ENCODE assay signal across 1 cellular context in the genomic region with DNA sequence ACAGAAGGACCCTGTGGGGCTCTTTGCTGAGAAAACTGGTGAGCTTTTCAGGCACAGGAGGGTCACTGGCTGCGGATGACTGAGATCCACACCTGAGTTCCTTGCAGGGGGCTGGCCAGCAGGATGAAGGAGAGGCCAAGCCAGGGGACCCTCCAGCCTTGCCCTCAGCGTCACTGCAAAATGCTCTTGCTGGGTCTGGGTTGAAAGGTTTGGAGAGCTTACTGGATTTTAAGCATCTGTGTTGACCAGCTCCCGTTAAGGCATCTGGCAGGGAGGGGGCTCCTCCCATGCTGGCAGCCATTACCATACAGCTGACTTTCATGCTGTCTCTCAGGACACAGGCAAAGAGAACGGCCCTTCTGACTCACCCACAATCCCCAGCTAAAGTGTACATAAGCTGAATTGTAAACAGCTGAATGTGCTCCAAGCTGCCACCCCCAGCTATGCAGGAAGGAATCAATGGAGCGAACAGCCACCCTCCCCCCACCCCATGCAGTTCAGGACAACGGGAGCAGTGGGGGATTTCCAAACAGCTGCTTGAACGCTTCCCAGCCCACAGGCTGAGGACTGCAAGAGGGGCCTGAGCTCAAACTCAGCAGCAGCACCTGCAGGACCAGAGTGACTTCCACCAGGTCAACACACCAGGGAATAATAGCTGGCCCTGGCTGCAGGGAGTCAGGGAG.
TF ChIP-seq lines count a peak whose summit lies in the region.

No MANE protein-coding gene starts in this region.

TF ChIP-seq in HepG2, 621 proteins besides CTCF, POLR2A, EP300 and RAD21 (continued from another document and continues in another):
- TF ChIP-seq, protein P1, sequence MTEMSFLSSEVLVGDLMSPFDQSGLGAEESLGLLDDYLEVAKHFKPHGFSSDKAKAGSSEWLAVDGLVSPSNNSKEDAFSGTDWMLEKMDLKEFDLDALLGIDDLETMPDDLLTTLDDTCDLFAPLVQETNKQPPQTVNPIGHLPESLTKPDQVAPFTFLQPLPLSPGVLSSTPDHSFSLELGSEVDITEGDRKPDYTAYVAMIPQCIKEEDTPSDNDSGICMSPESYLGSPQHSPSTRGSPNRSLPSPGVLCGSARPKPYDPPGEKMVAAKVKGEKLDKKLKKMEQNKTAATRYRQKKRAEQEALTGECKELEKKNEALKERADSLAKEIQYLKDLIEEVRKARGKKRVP (CRISPR knock-in tag; IDR thresholded peaks at IDR 0.05), result peak in 1 of 2 experiments; percentile 82; a peak in 2 of 4 replicates
- TF ChIP-seq ZNF337 (CRISPR knock-in tag; IDR thresholded peaks at IDR 0.05; ENCODE audit: borderline replicate concordance, low read depth), result peak; percentile 90; the same call in 1 of the 2 replicates
- no peak for TF ChIP-seq RFX1 (IDR thresholded peaks at IDR 0.05)
- TF ChIP-seq, protein P2, sequence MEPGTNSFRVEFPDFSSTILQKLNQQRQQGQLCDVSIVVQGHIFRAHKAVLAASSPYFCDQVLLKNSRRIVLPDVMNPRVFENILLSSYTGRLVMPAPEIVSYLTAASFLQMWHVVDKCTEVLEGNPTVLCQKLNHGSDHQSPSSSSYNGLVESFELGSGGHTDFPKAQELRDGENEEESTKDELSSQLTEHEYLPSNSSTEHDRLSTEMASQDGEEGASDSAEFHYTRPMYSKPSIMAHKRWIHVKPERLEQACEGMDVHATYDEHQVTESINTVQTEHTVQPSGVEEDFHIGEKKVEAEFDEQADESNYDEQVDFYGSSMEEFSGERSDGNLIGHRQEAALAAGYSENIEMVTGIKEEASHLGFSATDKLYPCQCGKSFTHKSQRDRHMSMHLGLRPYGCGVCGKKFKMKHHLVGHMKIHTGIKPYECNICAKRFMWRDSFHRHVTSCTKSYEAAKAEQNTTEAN (CRISPR knock-in tag; conservative IDR thresholded peaks at IDR 0.05), result peak; percentile 83; the same call in 1 of the 2 replicates
- TF ChIP-seq NCOR1 (IDR thresholded peaks at IDR 0.05; ENCODE audit: borderline replicate concordance, low read length), result peak; percentile 88; the same call in 1 of the 2 replicates
- TF ChIP-seq, protein P3, sequence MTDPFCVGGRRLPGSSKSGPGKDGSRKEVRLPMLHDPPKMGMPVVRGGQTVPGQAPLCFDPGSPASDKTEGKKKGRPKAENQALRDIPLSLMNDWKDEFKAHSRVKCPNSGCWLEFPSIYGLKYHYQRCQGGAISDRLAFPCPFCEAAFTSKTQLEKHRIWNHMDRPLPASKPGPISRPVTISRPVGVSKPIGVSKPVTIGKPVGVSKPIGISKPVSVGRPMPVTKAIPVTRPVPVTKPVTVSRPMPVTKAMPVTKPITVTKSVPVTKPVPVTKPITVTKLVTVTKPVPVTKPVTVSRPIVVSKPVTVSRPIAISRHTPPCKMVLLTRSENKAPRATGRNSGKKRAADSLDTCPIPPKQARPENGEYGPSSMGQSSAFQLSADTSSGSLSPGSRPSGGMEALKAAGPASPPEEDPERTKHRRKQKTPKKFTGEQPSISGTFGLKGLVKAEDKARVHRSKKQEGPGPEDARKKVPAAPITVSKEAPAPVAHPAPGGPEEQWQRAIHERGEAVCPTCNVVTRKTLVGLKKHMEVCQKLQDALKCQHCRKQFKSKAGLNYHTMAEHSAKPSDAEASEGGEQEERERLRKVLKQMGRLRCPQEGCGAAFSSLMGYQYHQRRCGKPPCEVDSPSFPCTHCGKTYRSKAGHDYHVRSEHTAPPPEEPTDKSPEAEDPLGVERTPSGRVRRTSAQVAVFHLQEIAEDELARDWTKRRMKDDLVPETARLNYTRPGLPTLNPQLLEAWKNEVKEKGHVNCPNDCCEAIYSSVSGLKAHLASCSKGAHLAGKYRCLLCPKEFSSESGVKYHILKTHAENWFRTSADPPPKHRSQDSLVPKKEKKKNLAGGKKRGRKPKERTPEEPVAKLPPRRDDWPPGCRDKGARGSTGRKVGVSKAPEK (CRISPR knock-in tag; IDR thresholded peaks at IDR 0.05; ENCODE audit: borderline replicate concordance), result no peak
- peak; percentile 87; the same call in 1 of the 2 replicates for TF ChIP-seq FIP1L1 (IDR thresholded peaks at IDR 0.05; ENCODE audit: borderline replicate concordance, insufficient read depth, low read depth, low read length)
- TF ChIP-seq, protein P4, sequence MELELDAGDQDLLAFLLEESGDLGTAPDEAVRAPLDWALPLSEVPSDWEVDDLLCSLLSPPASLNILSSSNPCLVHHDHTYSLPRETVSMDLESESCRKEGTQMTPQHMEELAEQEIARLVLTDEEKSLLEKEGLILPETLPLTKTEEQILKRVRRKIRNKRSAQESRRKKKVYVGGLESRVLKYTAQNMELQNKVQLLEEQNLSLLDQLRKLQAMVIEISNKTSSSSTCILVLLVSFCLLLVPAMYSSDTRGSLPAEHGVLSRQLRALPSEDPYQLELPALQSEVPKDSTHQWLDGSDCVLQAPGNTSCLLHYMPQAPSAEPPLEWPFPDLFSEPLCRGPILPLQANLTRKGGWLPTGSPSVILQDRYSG (CRISPR knock-in tag; IDR thresholded peaks at IDR 0.05), result no peak
- no peak for TF ChIP-seq IKZF1 (IDR thresholded peaks at IDR 0.05)
- no peak for TF ChIP-seq MYNN (CRISPR knock-in tag; IDR thresholded peaks at IDR 0.05; ENCODE audit: low read depth)
- peak; percentile 79; the same call in 1 of the 2 replicates for TF ChIP-seq ZNF614 (CRISPR knock-in tag; IDR thresholded peaks at IDR 0.05; ENCODE audit: borderline replicate concordance)
- no peak for TF ChIP-seq ZNF850 (CRISPR knock-in tag; conservative IDR thresholded peaks at IDR 0.05)
- TF ChIP-seq, protein P5, sequence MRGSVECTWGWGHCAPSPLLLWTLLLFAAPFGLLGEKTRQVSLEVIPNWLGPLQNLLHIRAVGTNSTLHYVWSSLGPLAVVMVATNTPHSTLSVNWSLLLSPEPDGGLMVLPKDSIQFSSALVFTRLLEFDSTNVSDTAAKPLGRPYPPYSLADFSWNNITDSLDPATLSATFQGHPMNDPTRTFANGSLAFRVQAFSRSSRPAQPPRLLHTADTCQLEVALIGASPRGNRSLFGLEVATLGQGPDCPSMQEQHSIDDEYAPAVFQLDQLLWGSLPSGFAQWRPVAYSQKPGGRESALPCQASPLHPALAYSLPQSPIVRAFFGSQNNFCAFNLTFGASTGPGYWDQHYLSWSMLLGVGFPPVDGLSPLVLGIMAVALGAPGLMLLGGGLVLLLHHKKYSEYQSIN (CRISPR knock-in tag; IDR thresholded peaks at IDR 0.05; ENCODE audit: borderline replicate concordance), result no peak
- no peak for TF ChIP-seq ZNF761 (CRISPR knock-in tag; conservative IDR thresholded peaks at IDR 0.05)
- TF ChIP-seq ZNF30 (CRISPR knock-in tag; IDR thresholded peaks at IDR 0.05), result no peak
- peak; percentile 87; the same call in 1 of the 2 replicates for TF ChIP-seq TBX3 (IDR thresholded peaks at IDR 0.05; ENCODE audit: borderline replicate concordance)
- TF ChIP-seq HDAC1 (CRISPR knock-in tag; IDR thresholded peaks at IDR 0.05), result peak; percentile 97
- TF ChIP-seq KLF11 (CRISPR knock-in tag; IDR thresholded peaks at IDR 0.05), result no peak; the same call in 1 of the 2 replicates
- 0 out of 2 replicates have a peak, but pooled peaks have one; percentile 45 for TF ChIP-seq ZNF235 (CRISPR knock-in tag; IDR thresholded peaks at IDR 0.05; ENCODE audit: borderline replicate concordance)
- 0 out of 2 replicates have a peak, but pooled peaks have one; percentile 45 for TF ChIP-seq MAFF (IDR thresholded peaks at IDR 0.05; ENCODE audit: low read depth, low read length)
- TF ChIP-seq, protein P6, sequence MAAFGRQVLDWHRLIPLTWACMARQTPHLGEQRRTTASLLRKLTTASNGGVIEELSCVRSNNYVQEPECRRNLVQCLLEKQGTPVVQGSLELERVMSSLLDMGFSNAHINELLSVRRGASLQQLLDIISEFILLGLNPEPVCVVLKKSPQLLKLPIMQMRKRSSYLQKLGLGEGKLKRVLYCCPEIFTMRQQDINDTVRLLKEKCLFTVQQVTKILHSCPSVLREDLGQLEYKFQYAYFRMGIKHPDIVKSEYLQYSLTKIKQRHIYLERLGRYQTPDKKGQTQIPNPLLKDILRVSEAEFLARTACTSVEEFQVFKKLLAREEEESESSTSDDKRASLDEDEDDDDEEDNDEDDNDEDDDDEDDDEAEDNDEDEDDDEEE (CRISPR knock-in tag; IDR thresholded peaks at IDR 0.05), result no peak
- TF ChIP-seq, protein P7, sequence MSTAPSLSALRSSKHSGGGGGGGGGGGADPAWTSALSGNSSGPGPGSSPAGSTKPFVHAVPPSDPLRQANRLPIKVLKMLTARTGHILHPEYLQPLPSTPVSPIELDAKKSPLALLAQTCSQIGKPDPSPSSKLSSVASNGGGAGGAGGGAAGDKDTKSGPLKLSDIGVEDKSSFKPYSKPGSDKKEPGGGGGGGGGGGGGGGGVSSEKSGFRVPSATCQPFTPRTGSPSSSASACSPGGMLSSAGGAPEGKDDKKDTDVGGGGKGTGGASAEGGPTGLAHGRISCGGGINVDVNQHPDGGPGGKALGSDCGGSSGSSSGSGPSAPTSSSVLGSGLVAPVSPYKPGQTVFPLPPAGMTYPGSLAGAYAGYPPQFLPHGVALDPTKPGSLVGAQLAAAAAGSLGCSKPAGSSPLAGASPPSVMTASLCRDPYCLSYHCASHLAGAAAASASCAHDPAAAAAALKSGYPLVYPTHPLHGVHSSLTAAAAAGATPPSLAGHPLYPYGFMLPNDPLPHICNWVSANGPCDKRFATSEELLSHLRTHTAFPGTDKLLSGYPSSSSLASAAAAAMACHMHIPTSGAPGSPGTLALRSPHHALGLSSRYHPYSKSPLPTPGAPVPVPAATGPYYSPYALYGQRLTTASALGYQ (CRISPR knock-in tag; IDR thresholded peaks at IDR 0.05), result peak; percentile 96
- TF ChIP-seq, protein P8, sequence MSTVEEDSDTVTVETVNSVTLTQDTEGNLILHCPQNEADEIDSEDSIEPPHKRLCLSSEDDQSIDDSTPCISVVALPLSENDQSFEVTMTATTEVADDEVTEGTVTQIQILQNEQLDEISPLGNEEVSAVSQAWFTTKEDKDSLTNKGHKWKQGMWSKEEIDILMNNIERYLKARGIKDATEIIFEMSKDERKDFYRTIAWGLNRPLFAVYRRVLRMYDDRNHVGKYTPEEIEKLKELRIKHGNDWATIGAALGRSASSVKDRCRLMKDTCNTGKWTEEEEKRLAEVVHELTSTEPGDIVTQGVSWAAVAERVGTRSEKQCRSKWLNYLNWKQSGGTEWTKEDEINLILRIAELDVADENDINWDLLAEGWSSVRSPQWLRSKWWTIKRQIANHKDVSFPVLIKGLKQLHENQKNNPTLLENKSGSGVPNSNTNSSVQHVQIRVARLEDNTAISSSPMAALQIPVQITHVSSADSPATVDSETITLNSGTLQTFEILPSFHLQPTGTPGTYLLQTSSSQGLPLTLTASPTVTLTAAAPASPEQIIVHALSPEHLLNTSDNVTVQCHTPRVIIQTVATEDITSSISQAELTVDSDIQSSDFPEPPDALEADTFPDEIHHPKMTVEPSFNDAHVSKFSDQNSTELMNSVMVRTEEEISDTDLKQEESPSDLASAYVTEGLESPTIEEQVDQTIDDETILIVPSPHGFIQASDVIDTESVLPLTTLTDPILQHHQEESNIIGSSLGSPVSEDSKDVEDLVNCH (CRISPR knock-in tag; IDR thresholded peaks at IDR 0.05), result no peak
- TF ChIP-seq, protein P9, sequence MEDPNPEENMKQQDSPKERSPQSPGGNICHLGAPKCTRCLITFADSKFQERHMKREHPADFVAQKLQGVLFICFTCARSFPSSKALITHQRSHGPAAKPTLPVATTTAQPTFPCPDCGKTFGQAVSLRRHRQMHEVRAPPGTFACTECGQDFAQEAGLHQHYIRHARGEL (CRISPR knock-in tag; IDR thresholded peaks at IDR 0.05), result no peak
- peak; percentile 58; the same call in 1 of the 2 replicates for TF ChIP-seq ZBTB7A (CRISPR knock-in tag; IDR thresholded peaks at IDR 0.05)
- TF ChIP-seq ZNF460 (CRISPR knock-in tag; IDR thresholded peaks at IDR 0.05; ENCODE audit: borderline replicate concordance), result no peak; the same call in 1 of the 2 replicates
- TF ChIP-seq PRMT3 (CRISPR knock-in tag; IDR thresholded peaks at IDR 0.05; ENCODE audit: borderline replicate concordance, low read depth), result no peak
- 0 out of 2 replicates have a peak, but pooled peaks have one; percentile 47 for TF ChIP-seq HOXA5 (CRISPR knock-in tag; IDR thresholded peaks at IDR 0.05)
- TF ChIP-seq ARNTL (CRISPR knock-in tag; IDR thresholded peaks at IDR 0.05), result peak; percentile 67; the same call in 1 of the 2 replicates
- no peak for TF ChIP-seq FOXM1 (CRISPR knock-in tag; IDR thresholded peaks at IDR 0.05)
- TF ChIP-seq ZNF383 (CRISPR knock-in tag; IDR thresholded peaks at IDR 0.05; ENCODE audit: borderline replicate concordance), result no peak
- TF ChIP-seq ZNF672 (CRISPR knock-in tag; IDR thresholded peaks at IDR 0.05), result no peak
- TF ChIP-seq KAT8 (CRISPR knock-in tag; IDR thresholded peaks at IDR 0.05), result peak; percentile 81
- peak; percentile 58; the same call in 1 of the 2 replicates for TF ChIP-seq HNRNPL (IDR thresholded peaks at IDR 0.05; ENCODE audit: low read depth, low read length)
- TF ChIP-seq, protein P10, sequence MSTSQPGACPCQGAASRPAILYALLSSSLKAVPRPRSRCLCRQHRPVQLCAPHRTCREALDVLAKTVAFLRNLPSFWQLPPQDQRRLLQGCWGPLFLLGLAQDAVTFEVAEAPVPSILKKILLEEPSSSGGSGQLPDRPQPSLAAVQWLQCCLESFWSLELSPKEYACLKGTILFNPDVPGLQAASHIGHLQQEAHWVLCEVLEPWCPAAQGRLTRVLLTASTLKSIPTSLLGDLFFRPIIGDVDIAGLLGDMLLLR (CRISPR knock-in tag; IDR thresholded peaks at IDR 0.05), result peak; percentile 89
- TF ChIP-seq NCOA2 (CRISPR knock-in tag; IDR thresholded peaks at IDR 0.05), result peak; percentile 87
- no peak; the same call in 1 of the 2 replicates for TF ChIP-seq ZBTB42 (CRISPR knock-in tag; IDR thresholded peaks at IDR 0.05)
- TF ChIP-seq SNRNP70 (IDR thresholded peaks at IDR 0.05; ENCODE audit: low read depth, low read length), result no peak
- TF ChIP-seq PAF1 (CRISPR knock-in tag; IDR thresholded peaks at IDR 0.05), result 0 out of 2 replicates have a peak, but pooled peaks have one; percentile 59
- TF ChIP-seq, protein P11, sequence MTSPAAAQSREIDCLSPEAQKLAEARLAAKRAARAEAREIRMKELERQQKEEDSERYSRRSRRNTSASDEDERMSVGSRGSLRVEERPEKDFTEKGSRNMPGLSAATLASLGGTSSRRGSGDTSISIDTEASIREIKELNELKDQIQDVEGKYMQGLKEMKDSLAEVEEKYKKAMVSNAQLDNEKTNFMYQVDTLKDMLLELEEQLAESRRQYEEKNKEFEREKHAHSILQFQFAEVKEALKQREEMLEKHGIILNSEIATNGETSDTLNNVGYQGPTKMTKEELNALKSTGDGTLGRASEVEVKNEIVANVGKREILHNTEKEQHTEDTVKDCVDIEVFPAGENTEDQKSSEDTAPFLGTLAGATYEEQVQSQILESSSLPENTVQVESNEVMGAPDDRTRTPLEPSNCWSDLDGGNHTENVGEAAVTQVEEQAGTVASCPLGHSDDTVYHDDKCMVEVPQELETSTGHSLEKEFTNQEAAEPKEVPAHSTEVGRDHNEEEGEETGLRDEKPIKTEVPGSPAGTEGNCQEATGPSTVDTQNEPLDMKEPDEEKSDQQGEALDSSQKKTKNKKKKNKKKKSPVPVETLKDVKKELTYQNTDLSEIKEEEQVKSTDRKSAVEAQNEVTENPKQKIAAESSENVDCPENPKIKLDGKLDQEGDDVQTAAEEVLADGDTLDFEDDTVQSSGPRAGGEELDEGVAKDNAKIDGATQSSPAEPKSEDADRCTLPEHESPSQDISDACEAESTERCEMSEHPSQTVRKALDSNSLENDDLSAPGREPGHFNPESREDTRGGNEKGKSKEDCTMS (CRISPR knock-in tag; conservative IDR thresholded peaks at IDR 0.05), result no peak
- TF ChIP-seq GATAD1 (CRISPR knock-in tag; IDR thresholded peaks at IDR 0.05), result peak; percentile 76
- no peak; the same call in 1 of the 2 replicates for TF ChIP-seq KDM5A (IDR thresholded peaks at IDR 0.05; ENCODE audit: borderline replicate concordance, low read length)
- TF ChIP-seq AKAP8 (CRISPR knock-in tag; IDR thresholded peaks at IDR 0.05), result peak; percentile 70; the same call in 1 of the 2 replicates
- peak; percentile 21 for TF ChIP-seq ZC3H4 (CRISPR knock-in tag; IDR thresholded peaks at IDR 0.05; ENCODE audit: borderline replicate concordance)
- TF ChIP-seq ZNF343 (CRISPR knock-in tag; IDR thresholded peaks at IDR 0.05), result peak; percentile 63; the same call in 1 of the 2 replicates
- no peak; the same call in 1 of the 2 replicates for TF ChIP-seq ZNF792 (CRISPR knock-in tag; IDR thresholded peaks at IDR 0.05)
